In the genomic region with DNA sequence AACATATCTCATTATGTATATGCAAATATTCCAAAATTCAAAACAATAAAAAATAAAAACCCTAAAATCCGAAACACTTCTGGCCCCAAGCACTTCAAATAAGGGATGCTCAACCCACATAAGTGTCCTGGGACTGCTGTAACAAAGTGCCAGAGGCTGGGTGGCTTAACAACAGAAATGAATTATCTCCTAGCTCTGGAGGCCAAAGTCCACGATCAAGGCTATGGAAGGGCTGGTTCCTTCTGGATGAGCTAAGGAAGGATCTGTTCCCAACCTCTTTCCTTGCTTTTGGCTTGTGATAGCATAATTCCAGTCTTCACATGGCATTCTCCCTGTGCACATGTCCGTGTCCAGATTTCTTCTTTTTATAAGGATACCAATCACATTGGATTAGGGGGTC, we compare ENCODE assay signal across 29 cellular contexts.
"Had no signal": no experiment of that assay in that cellular context is flagged by ENCODE, and none has a peak within 500 bp of the region (broad histone marks: within the 10 kb centered on the region; RNA-seq: fewer than 3 reads in every experiment).

No MANE protein-coding gene starts in this region.

- H3K9me3 ChIP-seq: adrenal gland, body of pancreas, breast epithelium, Peyer's patch, SJSA1, SK-N-SH had no signal

- ATAC-seq: activated CD8-positive, alpha-beta T cell treated with anti-CD3 and anti-CD28 coated beads, Interleukin-2, amount 10 ng/mL, durations not matched to agents 7 days and 5 days; activated naive CD4-positive, alpha-beta T cell treated with anti-CD3 and anti-CD28 coated beads, Interleukin-2, amount 50 U/mL, for 72 hours; body of pancreas; PC-3 had no signal

- H3K4me3 ChIP-seq: adrenal gland, body of pancreas, breast epithelium, Peyer's patch, SJSA1 had no signal

- H3K27me3 ChIP-seq: body of pancreas, breast epithelium, Peyer's patch had no signal

- H3K9me2 ChIP-seq: SK-N-SH had no signal

- H3K4me2 ChIP-seq: SK-N-SH had no signal

- H3K27ac Mint-ChIP-seq: activated CD4-positive, alpha-beta T cell treated with anti-CD3 and anti-CD28 coated beads, Interleukin-2, amount 10 ng/mL, durations not matched to agents 24 days and 14 days; activated CD8-positive, alpha-beta T cell treated with anti-CD3 and anti-CD28 coated beads, Interleukin-2, amount 10 ng/mL, durations not matched to agents 7 days and 5 days; activated naive CD4-positive, alpha-beta T cell treated with anti-CD3 and anti-CD28 coated beads for 36 hours; activated naive CD4-positive, alpha-beta T cell treated with anti-CD3 and anti-CD28 coated beads, Interleukin-2, amount 50 U/mL, for 72 hours; activated T-cell treated with anti-CD3 and anti-CD28 coated beads, Interleukin-2, amount 50 U/mL, for 24 hours; activated T-helper 1 cell treated with anti-CD3 and anti-CD28 coated beads, Interleukin-12 subunit alpha, Interleukin-12 subunit beta, Interleukin-2, Interleukin-4 antibody, amounts not matched to agents 30 ng/mL and 10 ng/mL and 1 ng/mL, durations not matched to agents 14 hours and 24 hours and 36 hours; T-helper 1 cell treated with Interleukin-12 subunit alpha and Interleukin-12 subunit beta and Interleukin-4 antibody, amounts not matched to agents 30 μg/mL and 1 μg/mL, for 36 hours; T-helper 2 cell treated with Interferon-gamma antibody and Interleukin-4, amounts not matched to agents 5 μg/mL and 100 μg/mL, for 36 hours had no signal

- DNase-seq: activated CD4-positive, alpha-beta T cell treated with anti-CD3 and anti-CD28 coated beads, Interleukin-2, amount 10 ng/mL, durations not matched to agents 24 days and 14 days; activated CD4-positive, alpha-beta T cell treated with anti-CD3 and anti-CD28 coated beads, Interleukin-2, amount 50 U/mL, for 4 hours; activated CD8-positive, alpha-beta T cell treated with anti-CD3 and anti-CD28 coated beads, Interleukin-2, amount 10 ng/mL, durations not matched to agents 7 days and 5 days; activated gamma-delta T cell treated with Interleukin-2 at 50 U/mL for 16 hours; activated naive CD4-positive, alpha-beta T cell treated with anti-CD3 and anti-CD28 coated beads for 36 hours; activated T-cell treated with anti-CD3 and anti-CD28 coated beads, Interleukin-2, amount 50 U/mL, for 24 hours; adrenal gland; NCI-H1105; NCI-H1417 treated with DMSO at 0.1 percent for 48 hours; NCI-H187 treated with DMSO at 0.1 percent for 48 hours; NCI-H2081; NCI-H2171 treated with DMSO at 0.1 percent for 48 hours; NCI-H2227 treated with DMSO at 0.1 percent for 48 hours; NCI-H446; NCI-H524; NCI-H69; NCI-H82; PC-3; Peyer's patch; RPMI8226; SHP77 treated with DMSO at 0.1 percent for 48 hours; SK-N-SH had no signal

- H3K9me3 Mint-ChIP-seq: activated naive CD4-positive, alpha-beta T cell treated with anti-CD3 and anti-CD28 coated beads for 36 hours; activated naive CD4-positive, alpha-beta T cell treated with anti-CD3 and anti-CD28 coated beads, Interleukin-2, amount 50 U/mL, for 72 hours; activated T-cell treated with anti-CD3 and anti-CD28 coated beads, Interleukin-2, amount 50 U/mL, for 24 hours; activated T-helper 1 cell treated with anti-CD3 and anti-CD28 coated beads, Interleukin-12 subunit alpha, Interleukin-12 subunit beta, Interleukin-2, Interleukin-4 antibody, amounts not matched to agents 30 ng/mL and 10 ng/mL and 1 ng/mL, durations not matched to agents 14 hours and 24 hours and 36 hours; T-helper 2 cell treated with Interferon-gamma antibody and Interleukin-4, amounts not matched to agents 5 μg/mL and 100 μg/mL, for 36 hours had no signal

- H3K9ac ChIP-seq: SK-N-SH had no signal

- H3K36me3 Mint-ChIP-seq: activated naive CD4-positive, alpha-beta T cell treated with anti-CD3 and anti-CD28 coated beads, Interleukin-2, amount 50 U/mL, for 72 hours had no signal

- H3K36me3 ChIP-seq: adrenal gland, breast epithelium, Peyer's patch, SJSA1 had no signal

- H3K4me3 Mint-ChIP-seq: activated CD4-positive, alpha-beta T cell treated with anti-CD3 and anti-CD28 coated beads, Interleukin-2, amount 10 ng/mL, durations not matched to agents 24 days and 14 days; activated CD8-positive, alpha-beta T cell treated with anti-CD3 and anti-CD28 coated beads, Interleukin-2, amount 10 ng/mL, durations not matched to agents 7 days and 5 days; activated naive CD4-positive, alpha-beta T cell treated with anti-CD3 and anti-CD28 coated beads for 36 hours; activated T-cell treated with anti-CD3 and anti-CD28 coated beads, Interleukin-2, amount 50 U/mL, for 24 hours; activated T-helper 1 cell treated with anti-CD3 and anti-CD28 coated beads, Interleukin-12 subunit alpha, Interleukin-12 subunit beta, Interleukin-2, Interleukin-4 antibody, amounts not matched to agents 30 ng/mL and 10 ng/mL and 1 ng/mL, durations not matched to agents 14 hours and 24 hours and 36 hours; T-helper 1 cell treated with Interleukin-12 subunit alpha and Interleukin-12 subunit beta and Interleukin-4 antibody, amounts not matched to agents 30 μg/mL and 1 μg/mL, for 36 hours; T-helper 2 cell treated with Interferon-gamma antibody and Interleukin-4, amounts not matched to agents 5 μg/mL and 100 μg/mL, for 36 hours had no signal

- H3K27ac ChIP-seq: adrenal gland, body of pancreas, breast epithelium, Peyer's patch, SJSA1 had no signal

- H3K4me1 ChIP-seq: adrenal gland, breast epithelium, SJSA1 had no signal
